In genomic region chr2:152716805-152717241, GRCh38 we compare ENCODE assay signal across 8 cellular contexts.
DNase-seq lines count a peak whose midpoint lies in the region; TF ChIP-seq lines count a peak whose summit lies in the region.

No MANE protein-coding gene starts in this region.

- DNase-seq in NCI-H1694 treated with DMSO at 0.1 percent for 48 hours (lab: John Stamatoyannopoulos, UW): peak; percentile 58
- no peak for DNase-seq in NCI-H1694 (lab: John Stamatoyannopoulos, UW)
- peak; percentile 7 for DNase-seq in HPDE6-E6E7 (ENCODE audit: extremely low spot score)
- DNase-seq in T follicular helper cell (ENCODE audit: low read depth): peak; percentile 11
- DNase-seq in coronary artery (ENCODE audit: low spot score): no peak
- DNase-seq in tibial artery: peak; percentile 25 to 65
- DNase-seq in central memory CD4-positive, alpha-beta T cell: no peak

- H3K9me3 ChIP-seq in mucosa of stomach (ENCODE audit: control insufficient read depth, low read length): no peaks in the 10 kb centered on the region
- H3K9me3 ChIP-seq in tibial artery: no peaks in the 10 kb centered on the region

- H3K27me3 ChIP-seq in mucosa of stomach (ENCODE audit: control insufficient read depth, insufficient read depth, low read length) (no peaks in the 10 kb centered on the region), tibial artery (no peaks in the 10 kb centered on the region)

- intact Hi-C loops in tibial artery (cut with DNase I; ENCODE audit: low total_unique reads): no loop called here

- H3K27ac ChIP-seq in coronary artery (peak overlapping the region; percentile 90 to 100), tibial artery (peak overlapping the region; percentile 97 to 98)

- TF ChIP-seq CTCF in coronary artery (IDR thresholded peaks at IDR 0.05) (no peak), tibial artery (IDR thresholded peaks at IDR 0.05) (no peak)

- H3K4me3 ChIP-seq in coronary artery: peak overlapping the region; percentile 89
- peak overlapping the region; percentile 80 for H3K4me3 ChIP-seq in mucosa of stomach (ENCODE audit: low read length)
- H3K4me3 ChIP-seq in tibial artery: peak overlapping the region; percentile 90 to 95

- H3K9ac ChIP-seq in mucosa of stomach (ENCODE audit: low read length): peak overlapping the region; percentile 78

- H3K4me1 ChIP-seq in mucosa of stomach (ENCODE audit: control insufficient read depth, insufficient read depth, low read length) (peaks cover 14% of the 10 kb centered on the region), tibial artery (peaks cover 0 to 49% (median 23%) of the 10 kb centered on the region in 4 donors)

- H3K36me3 ChIP-seq in mucosa of stomach (ENCODE audit: control insufficient read depth, insufficient read depth, low read length) (no peaks in the 10 kb centered on the region), tibial artery (peaks cover 0 to 21% (median 10%) of the 10 kb centered on the region in 3 donors)

Comparison
In these comparisons a context has a peak if more than half of its experiments do, and no peak if none do; other contexts are left out.
1. DNase-seq: peak in NCI-H1694 treated with DMSO at 0.1 percent for 48 hours (single experiment), HPDE6-E6E7 (single experiment), T follicular helper cell (single experiment) and tibial artery (2 of 2); none in NCI-H1694 (single experiment), coronary artery (single experiment) and central memory CD4-positive, alpha-beta T cell (single experiment).
2. Peak in every context shown above with its lines, with median percentiles within 50 percentile points of each other: H3K4me3 ChIP-seq.